17 cellular contexts compared by ENCODE assay signal in genomic region chr4:63637270-63637669, GRCh38.
DNase-seq lines count a peak whose midpoint lies in the region; ATAC-seq and TF ChIP-seq lines count a peak whose summit lies in the region.
"Had no signal": no experiment of that assay in that cellular context is flagged by ENCODE, and none has a peak within 500 bp of the region (broad histone marks: within the 10 kb centered on the region; RNA-seq: fewer than 3 reads in every experiment).

No MANE protein-coding gene starts in this region.

- no peaks in the 10 kb centered on the region for H3K9me2 ChIP-seq in PC-3 (replicated peaks; ENCODE audit: low read length)

- ATAC-seq in PC-3: peak; percentile 96
- ATAC-seq: CD8-positive, alpha-beta T cell; GM12878 had no signal

- H3F3A ChIP-seq in PC-3 (ENCODE audit: low read length, unreplicated experiment): no peaks in the 10 kb centered on the region

- POLR2A ChIA-PET in PC-3 (lab: Charles Lee; ENCODE audit: unreplicated experiment): interaction anchor here (0.6 kb wide), 1 partner anchor 305 kb away, joined by 3 read pairs; no protein-coding TSS in a partner anchor

- H3K4me1 ChIP-seq in PC-3 (ENCODE audit: insufficient read depth, low read length): no peaks in the 10 kb centered on the region
- H3K4me1 ChIP-seq in endodermal cell (ENCODE audit: control insufficient read depth, insufficient read depth, low read length): no peaks in the 10 kb centered on the region
- H3K4me1 ChIP-seq: BLaER1 treated with 17β-estradiol and CSF1 and Interleukin-3, amounts not matched to agents 10 nM and 100 nM; Caco-2 had no signal

- H3K27ac ChIP-seq in PC-3 (ENCODE audit: low read length): no peak overlapping the region
- H3K27ac ChIP-seq in endodermal cell (ENCODE audit: low read depth, low read length): no peak overlapping the region
- H3K27ac ChIP-seq: 22Rv1; BLaER1 treated with 17β-estradiol and CSF1 and Interleukin-3, amounts not matched to agents 10 nM and 100 nM; C4-2B had no signal

- no peak overlapping the region for H3K4me3 ChIP-seq in PC-3 (ENCODE audit: low read length)
- no peak overlapping the region for H3K4me3 ChIP-seq in endodermal cell (ENCODE audit: low read length)
- H3K4me3 ChIP-seq: BLaER1 treated with 17β-estradiol and CSF1 and Interleukin-3, amounts not matched to agents 10 nM and 100 nM; GM12878 had no signal

- H4K20me1 ChIP-seq in PC-3 (ENCODE audit: low read length): no peaks in the 10 kb centered on the region
- H4K20me1 ChIP-seq: BLaER1 treated with 17β-estradiol and CSF1 and Interleukin-3, amounts not matched to agents 10 nM and 100 nM had no signal

- H3K27me3 Mint-ChIP-seq in endodermal cell (ENCODE audit: insufficient read depth): no peaks in the 10 kb centered on the region
- H3K27me3 Mint-ChIP-seq: B cell; CD4-positive, alpha-beta T cell had no signal

- H3K9ac ChIP-seq in PC-3 (ENCODE audit: low read length) (no peak overlapping the region), endodermal cell (ENCODE audit: extremely low read depth, low read length, poor library complexity, severe bottlenecking) (no peak overlapping the region)
- H3K9ac ChIP-seq: BLaER1 treated with 17β-estradiol and CSF1 and Interleukin-3, amounts not matched to agents 10 nM and 100 nM had no signal

- H3K4me3 Mint-ChIP-seq in endodermal cell: no peak overlapping the region
- H3K4me3 Mint-ChIP-seq: B cell; CD4-positive, alpha-beta T cell; CD8-positive, alpha-beta T cell had no signal

- peak; percentile 5 for DNase-seq in A172 (ENCODE audit: low spot score)
- peak; percentile 14 for DNase-seq in ELR (ENCODE audit: low read depth)
- peak; percentile 59 for DNase-seq in PC-3
- DNase-seq in endodermal cell: no peak
- no peak for DNase-seq in SIG-M5 treated with dmso at 0.1 percent for 504 hours (lab: John Stamatoyannopoulos, UW; ENCODE audit: unreplicated experiment)
- DNase-seq: AML-193; Caco-2; Calu3; CD4-positive, alpha-beta T cell; CD8-positive, alpha-beta T cell; DMS79 treated with DMSO at 0.1 percent for 48 hours; GDM1 had no signal

- H3K9me3 Mint-ChIP-seq in endodermal cell: peaks cover 6% of the 10 kb centered on the region

- CTCF ChIA-PET in PC-3 (lab: Charles Lee): no interaction called here

- H3K4me2 ChIP-seq in PC-3 (ENCODE audit: low read length): no peak overlapping the region
- H3K4me2 ChIP-seq: BLaER1 treated with 17β-estradiol and CSF1 and Interleukin-3, amounts not matched to agents 10 nM and 100 nM had no signal

- no peak overlapping the region for H2AFZ ChIP-seq in PC-3 (ENCODE audit: low read length)

- no peaks in the 10 kb centered on the region for H3K36me3 Mint-ChIP-seq in endodermal cell (ENCODE audit: low read depth)
- H3K36me3 Mint-ChIP-seq: CD8-positive, alpha-beta T cell had no signal

- H3K9me3 ChIP-seq in PC-3 (ENCODE audit: low read length): no peaks in the 10 kb centered on the region
- no peaks in the 10 kb centered on the region for H3K9me3 ChIP-seq in endodermal cell (ENCODE audit: control insufficient read depth, low read length)
- H3K9me3 ChIP-seq: BLaER1 treated with 17β-estradiol and CSF1 and Interleukin-3, amounts not matched to agents 10 nM and 100 nM; Caco-2 had no signal

- no peaks in the 10 kb centered on the region for H3K27me3 ChIP-seq in PC-3 (ENCODE audit: low read length)
- no peaks in the 10 kb centered on the region for H3K27me3 ChIP-seq in endodermal cell (ENCODE audit: control insufficient read depth, insufficient read depth, low read length, poor library complexity, severe bottlenecking)
- H3K27me3 ChIP-seq: BLaER1 treated with 17β-estradiol and CSF1 and Interleukin-3, amounts not matched to agents 10 nM and 100 nM had no signal

- H3K27ac Mint-ChIP-seq in endodermal cell: no peak overlapping the region
- H3K27ac Mint-ChIP-seq: B cell; CD4-positive, alpha-beta T cell; CD8-positive, alpha-beta T cell had no signal

- TF ChIP-seq CTCF in PC-3 (conservative IDR thresholded peaks at IDR 0.05; ENCODE audit: low read depth, low read length) (no peak), endodermal cell (conservative IDR thresholded peaks at IDR 0.05) (no peak)

- intact Hi-C loops in PC-3 (cut with micrococcal nuclease): no loop called here

- BruUV-seq in PC-3 (replicated peaks; lab: Mats Ljungman, UMichigan): no TSS peak

- H3K36me3 ChIP-seq in PC-3 (ENCODE audit: low read depth, low read length) (no peaks in the 10 kb centered on the region), endodermal cell (ENCODE audit: control insufficient read depth, insufficient read depth, low read length) (no peaks in the 10 kb centered on the region)
- H3K36me3 ChIP-seq: BLaER1 treated with 17β-estradiol and CSF1 and Interleukin-3, amounts not matched to agents 10 nM and 100 nM had no signal

- no peaks in the 10 kb centered on the region for H3K4me1 Mint-ChIP-seq in endodermal cell
- H3K4me1 Mint-ChIP-seq: B cell had no signal

- no peaks in the 10 kb centered on the region for H3K79me2 ChIP-seq in PC-3 (ENCODE audit: low read length)

Comparison
In these comparisons a context has a peak if more than half of its experiments do, and no peak if none do; other contexts are left out.
1. DNase-seq: peak in A172 (single experiment), ELR (single experiment) and PC-3 (single experiment); none in endodermal cell (single experiment) and SIG-M5 treated with dmso at 0.1 percent for 504 hours (single experiment).